1 cellular context compared by ENCODE assay signal in the genomic region with DNA sequence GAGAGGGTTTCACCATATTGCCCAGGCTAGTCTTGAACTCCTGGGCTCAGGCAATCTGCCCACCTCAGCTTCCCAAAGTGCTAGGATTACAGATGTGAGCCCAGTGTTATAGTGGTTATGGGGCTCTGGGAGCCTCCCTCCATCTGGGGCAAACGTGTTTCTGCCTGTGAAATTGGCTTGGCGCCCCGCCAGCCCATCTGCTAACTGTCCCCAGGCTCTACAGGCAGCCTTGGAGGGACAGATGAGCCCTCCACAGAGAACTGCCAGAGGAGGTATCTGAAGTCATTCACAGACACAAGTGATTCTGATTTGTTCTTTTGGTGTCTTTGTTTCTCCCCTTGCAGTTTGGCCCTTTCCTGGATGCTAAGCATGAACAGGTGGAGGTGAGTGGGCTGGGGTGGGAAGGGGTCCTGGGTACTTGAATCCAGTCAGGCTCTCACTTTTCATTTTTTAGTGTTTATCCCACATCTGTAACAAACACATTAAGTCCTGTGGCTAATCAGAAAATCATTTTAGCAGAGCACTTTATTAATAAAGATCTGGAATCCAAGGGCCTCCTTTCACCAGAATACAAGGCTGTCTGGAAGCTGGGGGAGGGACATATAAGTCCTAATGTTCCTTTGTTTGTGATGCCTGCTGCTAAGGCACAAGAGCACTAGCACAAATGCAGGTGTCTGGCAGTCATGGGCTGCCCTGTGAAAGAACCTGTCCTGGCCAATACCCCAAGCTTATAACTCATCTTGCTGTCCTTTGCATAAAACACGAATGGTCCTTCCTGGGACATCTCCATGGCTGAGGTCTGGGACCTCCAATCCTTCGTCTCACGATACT.
TF ChIP-seq lines count a peak whose summit lies in the region.

No MANE protein-coding gene starts in this region.

TF ChIP-seq in GM23338, 12 proteins besides CTCF, POLR2A, EP300 and RAD21 (continued from another document):
- TF ChIP-seq, protein P1, sequence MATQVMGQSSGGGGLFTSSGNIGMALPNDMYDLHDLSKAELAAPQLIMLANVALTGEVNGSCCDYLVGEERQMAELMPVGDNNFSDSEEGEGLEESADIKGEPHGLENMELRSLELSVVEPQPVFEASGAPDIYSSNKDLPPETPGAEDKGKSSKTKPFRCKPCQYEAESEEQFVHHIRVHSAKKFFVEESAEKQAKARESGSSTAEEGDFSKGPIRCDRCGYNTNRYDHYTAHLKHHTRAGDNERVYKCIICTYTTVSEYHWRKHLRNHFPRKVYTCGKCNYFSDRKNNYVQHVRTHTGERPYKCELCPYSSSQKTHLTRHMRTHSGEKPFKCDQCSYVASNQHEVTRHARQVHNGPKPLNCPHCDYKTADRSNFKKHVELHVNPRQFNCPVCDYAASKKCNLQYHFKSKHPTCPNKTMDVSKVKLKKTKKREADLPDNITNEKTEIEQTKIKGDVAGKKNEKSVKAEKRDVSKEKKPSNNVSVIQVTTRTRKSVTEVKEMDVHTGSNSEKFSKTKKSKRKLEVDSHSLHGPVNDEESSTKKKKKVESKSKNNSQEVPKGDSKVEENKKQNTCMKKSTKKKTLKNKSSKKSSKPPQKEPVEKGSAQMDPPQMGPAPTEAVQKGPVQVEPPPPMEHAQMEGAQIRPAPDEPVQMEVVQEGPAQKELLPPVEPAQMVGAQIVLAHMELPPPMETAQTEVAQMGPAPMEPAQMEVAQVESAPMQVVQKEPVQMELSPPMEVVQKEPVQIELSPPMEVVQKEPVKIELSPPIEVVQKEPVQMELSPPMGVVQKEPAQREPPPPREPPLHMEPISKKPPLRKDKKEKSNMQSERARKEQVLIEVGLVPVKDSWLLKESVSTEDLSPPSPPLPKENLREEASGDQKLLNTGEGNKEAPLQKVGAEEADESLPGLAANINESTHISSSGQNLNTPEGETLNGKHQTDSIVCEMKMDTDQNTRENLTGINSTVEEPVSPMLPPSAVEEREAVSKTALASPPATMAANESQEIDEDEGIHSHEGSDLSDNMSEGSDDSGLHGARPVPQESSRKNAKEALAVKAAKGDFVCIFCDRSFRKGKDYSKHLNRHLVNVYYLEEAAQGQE (IDR thresholded peaks at IDR 0.05; ENCODE audit: unreplicated experiment): no peak
- TF ChIP-seq STAT1 (IDR thresholded peaks at IDR 0.05; ENCODE audit: unreplicated experiment) (no peak), JUNB (IDR thresholded peaks at IDR 0.05; ENCODE audit: unreplicated experiment) (no peak), EZH2 (IDR thresholded peaks at IDR 0.05; ENCODE audit: low read depth, unreplicated experiment) (no peak), ZNF114 (CRISPR knock-in tag; IDR thresholded peaks at IDR 0.05) (no peak), EZH2phosphoT487 (IDR thresholded peaks at IDR 0.05; ENCODE audit: unreplicated experiment) (no peak)
- TF ChIP-seq, protein P2, sequence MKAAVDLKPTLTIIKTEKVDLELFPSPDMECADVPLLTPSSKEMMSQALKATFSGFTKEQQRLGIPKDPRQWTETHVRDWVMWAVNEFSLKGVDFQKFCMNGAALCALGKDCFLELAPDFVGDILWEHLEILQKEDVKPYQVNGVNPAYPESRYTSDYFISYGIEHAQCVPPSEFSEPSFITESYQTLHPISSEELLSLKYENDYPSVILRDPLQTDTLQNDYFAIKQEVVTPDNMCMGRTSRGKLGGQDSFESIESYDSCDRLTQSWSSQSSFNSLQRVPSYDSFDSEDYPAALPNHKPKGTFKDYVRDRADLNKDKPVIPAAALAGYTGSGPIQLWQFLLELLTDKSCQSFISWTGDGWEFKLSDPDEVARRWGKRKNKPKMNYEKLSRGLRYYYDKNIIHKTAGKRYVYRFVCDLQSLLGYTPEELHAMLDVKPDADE (IDR thresholded peaks at IDR 0.05): no peak
